In genomic region chr1:67439277-67440029, GRCh38 we compare ENCODE assay signal across 16 cellular contexts.
"Had no signal": no experiment of that assay in that cellular context is flagged by ENCODE, and none has a peak within 500 bp of the region (broad histone marks: within the 10 kb centered on the region; RNA-seq: fewer than 3 reads in every experiment).

No MANE protein-coding gene starts in this region.

- DNase-seq: activated CD4-positive, alpha-beta T cell treated with anti-CD3 and anti-CD28 coated beads, Interleukin-2, amount 50 U/mL, for 4 hours; activated effector memory CD4-positive, alpha-beta T cell treated with Interleukin-2 at 50 U/mL for 16 hours; activated T-cell treated with anti-CD3 and anti-CD28 coated beads, Interleukin-2, amount 50 U/mL, for 24 hours; anterior cingulate cortex; cortex of kidney; effector CD8-positive, alpha-beta T cell; lower lobe of right lung; mucosa of descending colon; naive thymus-derived CD8-positive, alpha-beta T cell; stimulated activated CD4-positive, alpha-beta T cell treated with anti-CD3 and anti-CD28 coated beads, Interleukin-1b, Interleukin-23, amount 100 ng/mL, for 48 hours; tibial artery had no signal

- H3K36me3 Mint-ChIP-seq: naive thymus-derived CD8-positive, alpha-beta T cell; stimulated activated memory B cell treated with anti-CD40 and anti-IgM and Interleukin-4, amounts not matched to agents 10 μg/mL and 1 μg/mL and 100 μg/mL, for 72 hours had no signal

- H3K4me3 Mint-ChIP-seq: activated T-cell treated with anti-CD3 and anti-CD28 coated beads, Interleukin-2, amount 50 U/mL, for 24 hours; naive thymus-derived CD8-positive, alpha-beta T cell; stimulated activated memory B cell treated with anti-CD40 and anti-IgM and Interleukin-4, amounts not matched to agents 10 μg/mL and 1 μg/mL and 100 μg/mL, for 72 hours; T-helper 1 cell treated with Interleukin-12 subunit alpha and Interleukin-12 subunit beta and Interleukin-4 antibody, amounts not matched to agents 30 μg/mL and 1 μg/mL, for 36 hours had no signal

- H3K27ac Mint-ChIP-seq: activated T-cell treated with anti-CD3 and anti-CD28 coated beads, Interleukin-2, amount 50 U/mL, for 24 hours; stimulated activated memory B cell treated with anti-CD40 and anti-IgM and Interleukin-4, amounts not matched to agents 10 μg/mL and 1 μg/mL and 100 μg/mL, for 72 hours; T-helper 1 cell treated with Interleukin-12 subunit alpha and Interleukin-12 subunit beta and Interleukin-4 antibody, amounts not matched to agents 30 μg/mL and 1 μg/mL, for 36 hours had no signal

- H3K27ac ChIP-seq: gastroesophageal sphincter, lower lobe of right lung, right atrium auricular region had no signal

- H3K9me3 Mint-ChIP-seq: activated T-cell treated with anti-CD3 and anti-CD28 coated beads, Interleukin-2, amount 50 U/mL, for 24 hours; naive thymus-derived CD8-positive, alpha-beta T cell; stimulated activated memory B cell treated with anti-CD40 and anti-IgM and Interleukin-4, amounts not matched to agents 10 μg/mL and 1 μg/mL and 100 μg/mL, for 72 hours; T-helper 1 cell treated with Interleukin-12 subunit alpha and Interleukin-12 subunit beta and Interleukin-4 antibody, amounts not matched to agents 30 μg/mL and 1 μg/mL, for 36 hours had no signal

- H3K9me3 ChIP-seq: gastroesophageal sphincter, lower lobe of right lung, mucosa of descending colon, right atrium auricular region, tibial artery had no signal

- H3K27me3 ChIP-seq: gastroesophageal sphincter, right atrium auricular region, tibial artery had no signal

- H3K36me3 ChIP-seq: gastroesophageal sphincter, lower lobe of right lung, right atrium auricular region, tibial artery had no signal

- H3K4me3 ChIP-seq: gastroesophageal sphincter, lower lobe of right lung, mucosa of descending colon, right atrium auricular region, tibial artery had no signal

- H3K27me3 Mint-ChIP-seq: stimulated activated memory B cell treated with anti-CD40 and anti-IgM and Interleukin-4, amounts not matched to agents 10 μg/mL and 1 μg/mL and 100 μg/mL, for 72 hours had no signal

- FAIRE-seq: TTC549 had no signal
